15 cellular contexts compared by ENCODE assay signal in the genomic region with DNA sequence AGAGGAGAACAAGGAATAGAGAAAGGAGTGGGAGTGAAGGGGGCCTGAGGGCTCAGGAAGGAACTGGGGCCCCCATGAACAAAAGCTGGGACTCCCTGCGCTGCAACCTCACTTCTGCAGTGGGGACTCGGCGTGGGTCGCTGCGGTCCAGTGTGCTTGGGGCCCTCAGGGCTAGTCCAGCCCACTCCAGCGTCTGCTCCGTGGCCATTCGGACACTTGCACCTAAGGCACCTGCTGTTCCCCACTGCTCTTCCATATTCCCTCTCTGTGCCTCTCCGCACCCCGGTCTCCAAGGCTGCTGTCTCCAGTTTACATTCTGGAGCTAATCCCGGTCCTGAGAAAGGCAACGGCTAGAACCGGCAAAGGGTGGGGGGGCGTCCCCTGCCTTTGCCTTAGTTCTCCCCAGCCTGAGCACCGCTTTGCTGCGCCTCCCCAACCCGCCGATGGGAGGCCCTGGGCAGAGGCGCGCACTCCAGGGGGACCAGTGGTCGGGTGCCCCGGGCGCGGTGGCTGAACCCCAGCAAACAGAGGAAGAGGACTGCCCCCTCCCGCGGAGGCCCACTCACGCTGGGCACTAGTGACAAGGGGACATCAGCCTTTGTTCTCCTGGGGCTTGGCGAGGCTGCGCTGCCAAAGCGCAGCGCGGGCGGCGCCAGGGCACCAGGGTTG.
DNase-seq lines count a peak whose midpoint lies in the region; ATAC-seq, FAIRE-seq and TF ChIP-seq lines count a peak whose summit lies in the region.
"Had no signal": no experiment of that assay in that cellular context is flagged by ENCODE, and none has a peak within 500 bp of the region (broad histone marks: within the 10 kb centered on the region; RNA-seq: fewer than 3 reads in every experiment).

No MANE protein-coding gene starts in this region.

- no peak overlapping the region for H3K14ac ChIP-seq in H9 (ENCODE audit: insufficient read depth, low read length)

- H3K9me3 ChIP-seq in H9 (ENCODE audit: control insufficient read depth, low read depth, low read length) (no peaks in the 10 kb centered on the region), kidney (ENCODE audit: control insufficient read depth in 1 of 2, low read length in 2 of 2) (no peaks in the 10 kb centered on the region)

- peaks cover 24% of the 10 kb centered on the region for H3K23me2 ChIP-seq in H9 (ENCODE audit: insufficient read length, low read depth, low read length, poor library complexity, severe bottlenecking)

- H3K79me2 ChIP-seq in H9 (ENCODE audit: insufficient read depth, low read length), result no peaks in the 10 kb centered on the region

- intact Hi-C loops in kidney (cut with DNase I), result no loop called here
- intact Hi-C loops in activated T-helper 1 cell treated with anti-CD3 and anti-CD28 coated beads, Interleukin-12 subunit alpha, Interleukin-12 subunit beta, Interleukin-2, Interleukin-4 antibody, amounts not matched to agents 30 ng/mL and 10 ng/mL and 1 ng/mL, durations not matched to agents 14 hours and 24 hours and 36 hours (cut with micrococcal nuclease), result no loop called here
- intact Hi-C loops in activated CD4-positive, alpha-beta memory T cell treated with anti-CD3 and anti-CD28 coated beads for 36 hours (cut with micrococcal nuclease), result no loop called here

- H3K27ac ChIP-seq in H9 (ENCODE audit: insufficient read length, low read depth, low read length) (no peak overlapping the region), kidney (ENCODE audit: low read depth in 2 of 2, low read length in 2 of 2) (no peak overlapping the region)

- no peak overlapping the region for H3K18ac ChIP-seq in H9 (ENCODE audit: insufficient read length, low read depth, low read length)

- H3K23ac ChIP-seq in H9 (ENCODE audit: insufficient read length, low read depth, low read length), result no peak overlapping the region

- no peak overlapping the region for H4K8ac ChIP-seq in H9 (replicated peaks; ENCODE audit: insufficient read length, low read depth, low read length)

- peak overlapping the region in 1 of 2 donors; percentile 37 for H3K4me3 ChIP-seq in kidney (ENCODE audit: low read length in 2 of 2)

- H3K56ac ChIP-seq in H9 (ENCODE audit: insufficient read length, low read depth, low read length), result no peak overlapping the region

- no peak for FAIRE-seq in kidney (lab: Jason Lieb, UNC)

- H3K4me1 ChIP-seq in H9 (ENCODE audit: insufficient read depth, low read length) (no peaks in the 10 kb centered on the region), kidney (ENCODE audit: control insufficient read depth in 1 of 2, insufficient read depth in 1 of 2, low read depth in 1 of 2, low read length in 2 of 2) (no peaks in the 10 kb centered on the region)

- no peak overlapping the region for H3K4ac ChIP-seq in H9 (ENCODE audit: low read depth, low read length)

- peak overlapping the region; percentile 85 to 95 for H3K4me3 Mint-ChIP-seq in H9
- H3K4me3 Mint-ChIP-seq in chondrocyte (ENCODE audit: unreplicated experiment), result no peak overlapping the region
- H3K4me3 Mint-ChIP-seq in stimulated activated naive B cell treated with anti-CD40 and anti-IgM and Interleukin-4, amounts not matched to agents 10 μg/mL and 1 μg/mL and 100 μg/mL, for 72 hours, result peak overlapping the region; percentile 5 to 22
- H3K4me3 Mint-ChIP-seq in activated T-helper 1 cell treated with anti-CD3 and anti-CD28 coated beads, Interleukin-12 subunit alpha, Interleukin-12 subunit beta, Interleukin-2, Interleukin-4 antibody, amounts not matched to agents 30 ng/mL and 10 ng/mL and 1 ng/mL, durations not matched to agents 14 hours and 24 hours and 36 hours, result no peak overlapping the region
- no peak overlapping the region for H3K4me3 Mint-ChIP-seq in activated CD4-positive, alpha-beta memory T cell treated with anti-CD3 and anti-CD28 coated beads for 36 hours
- H3K4me3 Mint-ChIP-seq: activated naive CD8-positive, alpha-beta T cell treated with anti-CD3 and anti-CD28 coated beads for 36 hours; HFFc6 had no signal

- WGBS in H9 (ENCODE audit: extremely low coverage, insufficient read length, low lambda C conversion rate), result no CpG with 5 or more reads among the region's 34 CpGs

- no peak for ATAC-seq in stimulated activated naive B cell treated with anti-CD40 and anti-IgM and Interleukin-4, amounts not matched to agents 10 μg/mL and 1 μg/mL and 100 μg/mL, for 72 hours (replicated peaks)
- ATAC-seq: esophagus mucosa had no signal

- no peak overlapping the region for H3K9ac ChIP-seq in H9 (ENCODE audit: extremely low read depth, insufficient read length, low read length)
- no peak overlapping the region for H3K9ac ChIP-seq in kidney (ENCODE audit: low read length in 2 of 2)

- H2BK5ac ChIP-seq in H9 (ENCODE audit: insufficient read length, low read length), result no peak overlapping the region

- H3K36me3 ChIP-seq in kidney (ENCODE audit: control insufficient read depth in 1 of 2, insufficient read depth in 2 of 2, low read length in 2 of 2), result no peaks in the 10 kb centered on the region

- H3K4me1 Mint-ChIP-seq in H9 (peaks cover 28 to 38% of the 10 kb centered on the region in 2 experiments), chondrocyte (ENCODE audit: low read depth) (peaks cover 9% of the 10 kb centered on the region)
- peaks cover 5 to 11% of the 10 kb centered on the region in 2 donors for H3K4me1 Mint-ChIP-seq in stimulated activated naive B cell treated with anti-CD40 and anti-IgM and Interleukin-4, amounts not matched to agents 10 μg/mL and 1 μg/mL and 100 μg/mL, for 72 hours
- no peaks in the 10 kb centered on the region for H3K4me1 Mint-ChIP-seq in activated T-helper 1 cell treated with anti-CD3 and anti-CD28 coated beads, Interleukin-12 subunit alpha, Interleukin-12 subunit beta, Interleukin-2, Interleukin-4 antibody, amounts not matched to agents 30 ng/mL and 10 ng/mL and 1 ng/mL, durations not matched to agents 14 hours and 24 hours and 36 hours (ENCODE audit: low read depth)
- peaks cover 2% of the 10 kb centered on the region for H3K4me1 Mint-ChIP-seq in activated CD4-positive, alpha-beta memory T cell treated with anti-CD3 and anti-CD28 coated beads for 36 hours (ENCODE audit: low read depth)
- H3K4me1 Mint-ChIP-seq: activated naive CD8-positive, alpha-beta T cell treated with anti-CD3 and anti-CD28 coated beads for 36 hours had no signal

- H2BK20ac ChIP-seq in H9 (ENCODE audit: low read depth, low read length, poor library complexity, severe bottlenecking), result no peak overlapping the region

- H2BK12ac ChIP-seq in H9 (ENCODE audit: insufficient read length, low read depth, low read length), result no peak overlapping the region

- POLR2A ChIA-PET in activated CD4-positive, alpha-beta memory T cell treated with anti-CD3 and anti-CD28 coated beads for 36 hours (lab: Charles Lee), result no interaction called here

- no peaks in the 10 kb centered on the region; a peak in 1 of 7 replicates for H3K36me3 Mint-ChIP-seq in H9 (ENCODE audit: insufficient read depth in 1 of 3, low read depth in 3 of 3)
- peaks cover 1% of the 10 kb centered on the region for H3K36me3 Mint-ChIP-seq in chondrocyte (ENCODE audit: low read depth)
- H3K36me3 Mint-ChIP-seq in stimulated activated naive B cell treated with anti-CD40 and anti-IgM and Interleukin-4, amounts not matched to agents 10 μg/mL and 1 μg/mL and 100 μg/mL, for 72 hours, result peaks cover 0 to 1% of the 10 kb centered on the region in 2 donors
- H3K36me3 Mint-ChIP-seq in activated T-helper 1 cell treated with anti-CD3 and anti-CD28 coated beads, Interleukin-12 subunit alpha, Interleukin-12 subunit beta, Interleukin-2, Interleukin-4 antibody, amounts not matched to agents 30 ng/mL and 10 ng/mL and 1 ng/mL, durations not matched to agents 14 hours and 24 hours and 36 hours (ENCODE audit: low read depth), result no peaks in the 10 kb centered on the region
- no peaks in the 10 kb centered on the region for H3K36me3 Mint-ChIP-seq in activated CD4-positive, alpha-beta memory T cell treated with anti-CD3 and anti-CD28 coated beads for 36 hours
- H3K36me3 Mint-ChIP-seq: activated naive CD8-positive, alpha-beta T cell treated with anti-CD3 and anti-CD28 coated beads for 36 hours; CD4-positive, alpha-beta memory T cell had no signal

- H4K5ac ChIP-seq in H9 (ENCODE audit: insufficient read length, low read depth, low read length), result no peak overlapping the region

- H4K91ac ChIP-seq in H9 (ENCODE audit: insufficient read length, low read depth, low read length), result no peak overlapping the region

- peak overlapping the region; percentile 85 for H3K4me2 ChIP-seq in H9 (ENCODE audit: insufficient read depth, insufficient read length, low read length)

- CTCF ChIA-PET in activated CD4-positive, alpha-beta memory T cell treated with anti-CD3 and anti-CD28 coated beads for 36 hours (lab: Charles Lee), result no interaction called here

- H3T11ph ChIP-seq in H9 (ENCODE audit: low read length), result no peak overlapping the region

- peak overlapping the region in 1 of 3 experiments; percentile 87; a peak in 1 of 7 replicates for H3K27ac Mint-ChIP-seq in H9
- no peak overlapping the region for H3K27ac Mint-ChIP-seq in chondrocyte (ENCODE audit: unreplicated experiment)
- peak overlapping the region; percentile 31 for H3K27ac Mint-ChIP-seq in stimulated activated naive B cell treated with anti-CD40 and anti-IgM and Interleukin-4, amounts not matched to agents 10 μg/mL and 1 μg/mL and 100 μg/mL, for 72 hours
- no peak overlapping the region for H3K27ac Mint-ChIP-seq in activated T-helper 1 cell treated with anti-CD3 and anti-CD28 coated beads, Interleukin-12 subunit alpha, Interleukin-12 subunit beta, Interleukin-2, Interleukin-4 antibody, amounts not matched to agents 30 ng/mL and 10 ng/mL and 1 ng/mL, durations not matched to agents 14 hours and 24 hours and 36 hours
- H3K27ac Mint-ChIP-seq in activated CD4-positive, alpha-beta memory T cell treated with anti-CD3 and anti-CD28 coated beads for 36 hours, result no peak overlapping the region
- H3K27ac Mint-ChIP-seq: activated naive CD8-positive, alpha-beta T cell treated with anti-CD3 and anti-CD28 coated beads for 36 hours; CD4-positive, alpha-beta memory T cell; HFFc6; stimulated activated naive CD8-positive, alpha-beta T cell treated with anti-CD3 and anti-CD28 coated beads, Interleukin-15, Interleukin-2, amounts not matched to agents 100 ng/mL and 50 ng/mL, for 24 hours had no signal

- peaks cover 96% of the 10 kb centered on the region for H3K27me3 Mint-ChIP-seq in H9 (ENCODE audit: low read depth)
- H3K27me3 Mint-ChIP-seq in chondrocyte (ENCODE audit: low read depth), result peaks cover 54% of the 10 kb centered on the region
- peaks cover 42 to 45% of the 10 kb centered on the region in 2 donors for H3K27me3 Mint-ChIP-seq in stimulated activated naive B cell treated with anti-CD40 and anti-IgM and Interleukin-4, amounts not matched to agents 10 μg/mL and 1 μg/mL and 100 μg/mL, for 72 hours
- H3K27me3 Mint-ChIP-seq in activated T-helper 1 cell treated with anti-CD3 and anti-CD28 coated beads, Interleukin-12 subunit alpha, Interleukin-12 subunit beta, Interleukin-2, Interleukin-4 antibody, amounts not matched to agents 30 ng/mL and 10 ng/mL and 1 ng/mL, durations not matched to agents 14 hours and 24 hours and 36 hours (ENCODE audit: insufficient read depth), result peaks cover 27% of the 10 kb centered on the region
- H3K27me3 Mint-ChIP-seq in activated CD4-positive, alpha-beta memory T cell treated with anti-CD3 and anti-CD28 coated beads for 36 hours, result peaks cover 23% of the 10 kb centered on the region

- DNase-seq in H9, result peak; percentile 30
- peak; percentile 83 for DNase-seq in chondrocyte (ENCODE audit: low spot score)
- DNase-seq in kidney, result peak; percentile 61
- no peak for DNase-seq in stimulated activated naive B cell treated with anti-CD40 and anti-IgM and Interleukin-4, amounts not matched to agents 10 μg/mL and 1 μg/mL and 100 μg/mL, for 72 hours
- no peak for DNase-seq in activated T-helper 1 cell treated with anti-CD3 and anti-CD28 coated beads, Interleukin-12 subunit alpha, Interleukin-12 subunit beta, Interleukin-2, Interleukin-4 antibody, amounts not matched to agents 30 ng/mL and 10 ng/mL and 1 ng/mL, durations not matched to agents 14 hours and 24 hours and 36 hours (ENCODE audit: low spot score)
- no peak for DNase-seq in germinal center (ENCODE audit: low spot score)
- no peak for DNase-seq in activated CD4-positive, alpha-beta memory T cell treated with anti-CD3 and anti-CD28 coated beads for 36 hours
- DNase-seq: activated CD8-positive, alpha-beta memory T cell treated with anti-CD3 and anti-CD28 coated beads, Interleukin-2, amount 50 U/mL, for 4 hours; activated naive CD8-positive, alpha-beta T cell treated with anti-CD3 and anti-CD28 coated beads for 36 hours; CD4-positive, alpha-beta memory T cell; HFFc6; midbrain; NCI-H2227 treated with DMSO at 0.1 percent for 48 hours had no signal

- no peak overlapping the region for H2BK120ac ChIP-seq in H9 (ENCODE audit: low read depth, low read length, poor library complexity, severe bottlenecking)

- H2BK15ac ChIP-seq in H9 (ENCODE audit: low read depth, low read length), result no peak overlapping the region

- H2AK5ac ChIP-seq in H9 (ENCODE audit: insufficient read length, low read length), result no peak overlapping the region

- no peaks in the 10 kb centered on the region for H4K20me1 ChIP-seq in H9 (ENCODE audit: control insufficient read depth, insufficient read depth, insufficient read length)

- H2AFZ ChIP-seq in H9 (ENCODE audit: low read length), result no peak overlapping the region

- TF ChIP-seq CTCF in H9 (conservative IDR thresholded peaks at IDR 0.05), result peak; percentile 40
- TF ChIP-seq CTCF in chondrocyte (IDR thresholded peaks at IDR 0.05), result no peak
- no peak for TF ChIP-seq CTCF in kidney (IDR thresholded peaks at IDR 0.05; ENCODE audit: borderline replicate concordance, extremely low read depth, insufficient read depth)

- no peaks in the 10 kb centered on the region; a peak in 1 of 5 replicates for H3K9me3 Mint-ChIP-seq in H9
- no peaks in the 10 kb centered on the region for H3K9me3 Mint-ChIP-seq in chondrocyte (ENCODE audit: low read depth)
- peaks cover 0 to 1% of the 10 kb centered on the region in 2 donors for H3K9me3 Mint-ChIP-seq in stimulated activated naive B cell treated with anti-CD40 and anti-IgM and Interleukin-4, amounts not matched to agents 10 μg/mL and 1 μg/mL and 100 μg/mL, for 72 hours
- no peaks in the 10 kb centered on the region for H3K9me3 Mint-ChIP-seq in activated T-helper 1 cell treated with anti-CD3 and anti-CD28 coated beads, Interleukin-12 subunit alpha, Interleukin-12 subunit beta, Interleukin-2, Interleukin-4 antibody, amounts not matched to agents 30 ng/mL and 10 ng/mL and 1 ng/mL, durations not matched to agents 14 hours and 24 hours and 36 hours
- no peaks in the 10 kb centered on the region for H3K9me3 Mint-ChIP-seq in activated CD4-positive, alpha-beta memory T cell treated with anti-CD3 and anti-CD28 coated beads for 36 hours
- H3K9me3 Mint-ChIP-seq: activated naive CD8-positive, alpha-beta T cell treated with anti-CD3 and anti-CD28 coated beads for 36 hours; HFFc6; stimulated activated naive CD8-positive, alpha-beta T cell treated with anti-CD3 and anti-CD28 coated beads, Interleukin-15, Interleukin-2, amounts not matched to agents 100 ng/mL and 50 ng/mL, for 24 hours had no signal

- no peaks in the 10 kb centered on the region for H3K79me1 ChIP-seq in H9 (ENCODE audit: insufficient read depth, low read depth, low read length, poor library complexity, severe bottlenecking)

- H3K27me3 ChIP-seq in H9 (ENCODE audit: insufficient read depth, low read length), result peaks cover 40% of the 10 kb centered on the region; the same call in 1 of the 2 replicates

Comparison
In these comparisons a context has a peak if more than half of its experiments do, and no peak if none do; other contexts are left out.
1. DNase-seq: peak in H9 (single experiment), chondrocyte (single experiment) and kidney (single experiment); none in stimulated activated naive B cell treated with anti-CD40 and anti-IgM and Interleukin-4, amounts not matched to agents 10 μg/mL and 1 μg/mL and 100 μg/mL, for 72 hours (single experiment), activated T-helper 1 cell treated with anti-CD3 and anti-CD28 coated beads, Interleukin-12 subunit alpha, Interleukin-12 subunit beta, Interleukin-2, Interleukin-4 antibody, amounts not matched to agents 30 ng/mL and 10 ng/mL and 1 ng/mL, durations not matched to agents 14 hours and 24 hours and 36 hours (single experiment), germinal center (single experiment) and activated CD4-positive, alpha-beta memory T cell treated with anti-CD3 and anti-CD28 coated beads for 36 hours (single experiment).
2. H3K4me3 Mint-ChIP-seq: peak in H9 (2 of 2) and stimulated activated naive B cell treated with anti-CD40 and anti-IgM and Interleukin-4, amounts not matched to agents 10 μg/mL and 1 μg/mL and 100 μg/mL, for 72 hours (2 of 2); none in chondrocyte (single experiment), activated T-helper 1 cell treated with anti-CD3 and anti-CD28 coated beads, Interleukin-12 subunit alpha, Interleukin-12 subunit beta, Interleukin-2, Interleukin-4 antibody, amounts not matched to agents 30 ng/mL and 10 ng/mL and 1 ng/mL, durations not matched to agents 14 hours and 24 hours and 36 hours (single experiment) and activated CD4-positive, alpha-beta memory T cell treated with anti-CD3 and anti-CD28 coated beads for 36 hours (single experiment).